8 cellular contexts compared by ENCODE assay signal in the genomic region with DNA sequence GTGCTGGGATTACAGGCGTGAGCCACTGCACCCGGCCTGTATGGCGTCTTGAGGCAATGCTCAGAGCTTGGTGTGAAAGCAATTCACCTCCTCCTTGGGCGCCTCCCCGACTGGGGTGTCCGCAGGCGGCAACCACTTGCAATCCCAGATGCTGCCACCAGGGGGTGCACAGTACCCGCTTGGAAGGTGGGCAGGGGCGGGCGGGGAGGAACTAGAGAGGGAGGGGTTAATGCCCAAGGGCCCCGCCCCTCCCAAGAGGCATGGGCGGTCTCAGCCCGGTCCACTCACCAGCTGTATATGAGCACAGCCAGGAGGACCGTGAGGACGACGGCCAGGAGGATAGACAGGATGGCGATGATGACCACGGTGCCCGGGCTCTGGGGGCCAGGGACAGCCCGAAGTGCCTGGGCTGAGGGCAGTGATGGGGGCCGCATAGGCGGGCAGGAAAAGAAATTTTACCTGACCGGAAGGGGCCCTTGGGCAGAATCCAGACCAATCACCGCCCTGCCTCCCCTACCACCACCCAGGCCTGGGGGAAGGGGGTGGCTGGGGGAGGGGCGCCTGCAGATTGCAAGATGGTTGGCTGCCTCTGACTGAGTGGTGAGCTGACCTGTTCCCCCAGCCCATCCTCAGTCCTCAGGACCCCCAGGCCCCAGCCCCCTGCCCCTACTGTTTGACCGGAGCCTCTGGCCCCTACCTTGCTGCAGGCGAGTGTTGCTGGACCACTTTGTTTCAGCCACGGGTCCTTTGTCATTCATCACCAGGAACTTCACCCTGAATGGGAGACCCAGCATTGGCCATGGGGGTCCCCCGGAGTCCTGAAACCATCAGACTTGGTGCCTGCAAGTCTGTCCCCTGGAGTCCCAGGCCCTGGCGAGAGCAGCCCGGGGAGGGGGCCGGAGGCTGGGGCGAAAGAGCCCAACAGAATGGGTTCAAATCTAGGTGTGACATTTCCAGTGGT. TPM values are rescaled to one million over a fixed set of nuclear protein-coding genes. Genes with fewer than 3 reads are reported as not detected.
DNase-seq lines count a peak whose midpoint lies in the region; ATAC-seq and TF ChIP-seq lines count a peak whose summit lies in the region.
"Not testable (repeated sequence)": the region's sequence is repeated elsewhere in the genome, so short reads cannot be mapped to it uniquely, and the experiment has no call there.

No MANE protein-coding gene starts in this region.

- POLR2A ChIA-PET in T-cell (lab: Charles Lee): interaction anchor here in 1 of 2 donors (0.6 kb wide), 1 partner anchor 10 kb away, joined by 3 read pairs; no protein-coding TSS in a partner anchor

- not testable (repeated sequence) for H3K9me3 ChIP-seq in DND-41 (ENCODE audit: insufficient read depth, low read length, severe bottlenecking); HUES64 (ENCODE audit: insufficient read depth, low read depth, low read length)

- not testable (repeated sequence) for H3K4me1 ChIP-seq in DND-41 (ENCODE audit: insufficient read depth, low read length); HUES64 (ENCODE audit: insufficient read depth, low read length)

- H3K79me2 ChIP-seq in DND-41 (ENCODE audit: insufficient read depth, low read length): not testable (repeated sequence)

- not testable (repeated sequence) for H3K9me3 Mint-ChIP-seq in T-cell, nephron

- TF ChIP-seq CTCF in DND-41 (IDR thresholded peaks at IDR 0.05; ENCODE audit: borderline replicate concordance, extremely low read depth, low read length, poor library complexity, severe bottlenecking): peak; percentile 58
- peak; percentile 31 for TF ChIP-seq CTCF in foreskin fibroblast (IDR thresholded peaks at IDR 0.05; ENCODE audit: low read depth, low read length)
- TF ChIP-seq CTCF in nephron (IDR thresholded peaks at IDR 0.05; ENCODE audit: unreplicated experiment in 3 of 3): peak; percentile 68 to 70 (median 68)

- not testable (repeated sequence) for H3K27ac ChIP-seq in DND-41 (ENCODE audit: low read length)
- H3K27ac ChIP-seq in HUES64 (ENCODE audit: low read depth, low read length): peak overlapping the region; percentile 62; the same call in 1 of the 2 replicates

- WGBS in HUES64: 11% methylated on average over 21 of the region's 33 CpGs

- H3K4me3 Mint-ChIP-seq in T-cell (peak overlapping the region in 2 of 3 donors; percentile 40 to 45), nephron (peak overlapping the region; percentile 71 to 77 (median 76))

- H3K36me3 Mint-ChIP-seq in T-cell; nephron (ENCODE audit: low read depth): not testable (repeated sequence)

- H3K27ac Mint-ChIP-seq in T-cell: not testable (repeated sequence)
- peak overlapping the region in 1 of 3 experiments; percentile 54 for H3K27ac Mint-ChIP-seq in nephron

- H3K4me3 ChIP-seq in DND-41 (ENCODE audit: low read depth in 1 of 2, low read length in 2 of 2); foreskin fibroblast (ENCODE audit: low read depth in 1 of 2, low read length in 2 of 2): not testable (repeated sequence)
- H3K4me3 ChIP-seq in HUES64 (ENCODE audit: low read length): peak overlapping the region; percentile 58

- H2AFZ ChIP-seq in DND-41 (ENCODE audit: low read depth, low read length): not testable (repeated sequence)

- H4K20me1 ChIP-seq in DND-41 (ENCODE audit: insufficient read depth, low read length): not testable (repeated sequence)

- not testable (repeated sequence) for H3K27me3 ChIP-seq in DND-41 (ENCODE audit: insufficient read depth, low read length, poor library complexity); HUES64 (ENCODE audit: insufficient read depth, low read length)

- ATAC-seq in DND-41 (ENCODE audit: insufficient read depth, low read depth) (peak; percentile 80), GM21723 (IDR thresholded peaks at IDR 0.05; ENCODE audit: unreplicated experiment) (peak; percentile 77), T-cell (replicated peaks in 1 of 4) (peak; percentile 71 to 84 (median 80))

- not testable (repeated sequence) for H3K36me3 ChIP-seq in DND-41 (ENCODE audit: insufficient read depth, low read length); HUES64 (ENCODE audit: insufficient read depth, low read length)

- H3K27me3 Mint-ChIP-seq in T-cell; nephron (ENCODE audit: low read depth): not testable (repeated sequence)

- DNase-seq in DND-41 (peak; percentile 76), T-cell (peak; percentile 17 to 88 (median 72)), foreskin fibroblast (peak; percentile 60 to 75)
- peak; percentile 88 for DNase-seq in activated naive CD4-positive, alpha-beta T cell treated with Interleukin-2 at 50 U/mL for 16 hours
- peak; percentile 72 to 75 for DNase-seq in stimulated activated CD8-positive, alpha-beta memory T cell treated with anti-CD3 and anti-CD28 coated beads, Interleukin-7, amount 100 ng/mL, for 1 hour (ENCODE audit: low read depth in 2 of 2)

- CTCF ChIA-PET in T-cell (lab: Charles Lee): not testable (repeated sequence)

- not testable (repeated sequence) for H3K9ac ChIP-seq in DND-41 (ENCODE audit: low read depth, low read length); HUES64 (ENCODE audit: low read depth, low read length)

- H3K4me1 Mint-ChIP-seq in T-cell, nephron: not testable (repeated sequence)

- not testable (repeated sequence) for H3K4me2 ChIP-seq in DND-41 (ENCODE audit: insufficient read depth, low read length)

RNA-seq across cellular contexts. Expression of a gene that starts 11.5 kb away (rescaled TPM):
- polyA plus RNA-seq in HUES64 (2013, experiment 1 of 2): not detected
- not detected for polyA plus RNA-seq in HUES64 (2013, experiment 2 of 2)
- not detected for total RNA-seq in T-cell

RNA-seq across cellular contexts. Expression of a gene that starts 58.3 kb away (rescaled TPM):
- 40.3 TPM for polyA plus RNA-seq in HUES64 (2013, experiment 1 of 2)
- 38.6 TPM for polyA plus RNA-seq in HUES64 (2013, experiment 2 of 2)
- total RNA-seq in T-cell: 100 to 1,000 TPM; 101 to 188 (median 156) TPM

RNA-seq across cellular contexts. Expression of a gene that starts 59.9 kb away (rescaled TPM):
- polyA plus RNA-seq in HUES64 (2013, experiment 1 of 2): 4.6 TPM
- 5.6 TPM for polyA plus RNA-seq in HUES64 (2013, experiment 2 of 2)
- total RNA-seq in T-cell: 10 to 100 TPM in 3 of 5 donors, 1 to 10 TPM in 2; 6.7 to 12.8 (median 10.4) TPM
